ENCODE assay signal across 29 cellular contexts in the genomic region with DNA sequence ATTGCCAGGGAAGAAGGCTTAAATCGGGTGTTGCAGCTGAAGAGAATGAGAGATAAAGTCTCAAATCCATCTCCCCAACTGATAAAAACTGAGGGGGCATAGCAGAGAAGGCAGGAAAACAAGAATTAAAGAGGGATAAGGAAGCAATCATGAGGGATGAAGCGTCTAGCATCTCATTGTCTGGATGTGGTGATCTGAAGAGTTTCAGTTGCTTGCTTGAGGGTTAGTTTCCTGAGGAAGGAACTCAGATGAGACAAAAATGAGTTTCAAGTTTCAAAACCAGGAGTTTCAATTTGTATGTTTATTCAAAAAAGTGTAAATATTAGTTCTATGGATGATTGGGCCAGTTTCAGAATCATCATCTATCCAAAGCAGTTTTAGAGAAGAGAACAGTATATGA.
"Had no signal": no experiment of that assay in that cellular context is flagged by ENCODE, and none has a peak within 500 bp of the region (broad histone marks: within the 10 kb centered on the region; RNA-seq: fewer than 3 reads in every experiment).

No MANE protein-coding gene starts in this region.

- H3K36me3 ChIP-seq: adrenal gland, brain microvascular endothelial cell, breast epithelium had no signal

- H3K4me3 ChIP-seq: adrenal gland, body of pancreas, breast epithelium had no signal

- H3K9me3 ChIP-seq: adrenal gland, body of pancreas, breast epithelium had no signal

- H3K27me3 ChIP-seq: adrenal gland, body of pancreas, brain microvascular endothelial cell, breast epithelium had no signal

- ATAC-seq: activated CD8-positive, alpha-beta T cell treated with anti-CD3 and anti-CD28 coated beads for 36 hours; activated T-cell treated with anti-CD3 and anti-CD28 coated beads, Interleukin-2, amount 50 U/mL, for 4 hours; activated T-cell treated with anti-CD3 and anti-CD28 coated beads, Interleukin-2, amount 50 U/mL, for 72 hours; activated T-helper 17 cell treated with anti-CD3 and anti-CD28 coated beads, Interleukin-2, amount 50 U/mL, for 72 hours; body of pancreas had no signal

- H3K4me1 ChIP-seq: adrenal gland, body of pancreas, breast epithelium had no signal

- DNase-seq: activated B cell treated with CpG ODN at 0.5 μM for 24 hours; activated CD4-positive, alpha-beta memory T cell treated with anti-CD3 and anti-CD28 coated beads for 36 hours; activated CD4-positive, alpha-beta T cell treated with anti-CD3 and anti-CD28 coated beads for 4 hours; activated CD4-positive, alpha-beta T cell treated with anti-CD3 and anti-CD28 coated beads, Interleukin-2, amount 10 ng/mL, durations not matched to agents 24 days and 14 days; activated CD4-positive, alpha-beta T cell treated with anti-CD3 and anti-CD28 coated beads, Interleukin-2, amount 50 U/mL, for 1 hour; activated CD4-positive, alpha-beta T cell treated with anti-CD3 and anti-CD28 coated beads, Interleukin-2, amount 50 U/mL, for 4 hours; activated CD4-positive, CD25-positive, alpha-beta regulatory T cell treated with anti-CD3 and anti-CD28 coated beads, Interleukin-2, amount 50 U/mL, for 72 hours; activated CD8-positive, alpha-beta memory T cell treated with anti-CD3 and anti-CD28 coated beads, Interleukin-2, amount 50 U/mL, for 4 hours; activated CD8-positive, alpha-beta T cell treated with anti-CD3 and anti-CD28 coated beads for 36 hours; activated effector memory CD4-positive, alpha-beta T cell treated with anti-CD3 and anti-CD28 coated beads, Interleukin-2, amount 50 U/mL, for 16 hours; activated gamma-delta T cell treated with Interleukin-2 at 50 U/mL for 16 hours; activated naive CD4-positive, alpha-beta T cell; activated naive CD4-positive, alpha-beta T cell treated with anti-CD3 and anti-CD28 coated beads for 36 hours; activated naive CD4-positive, alpha-beta T cell treated with anti-CD3 and anti-CD28 coated beads, Interleukin-2, amount 50 U/mL, for 16 hours; activated naive CD8-positive, alpha-beta T cell treated with anti-CD3 and anti-CD28 coated beads for 36 hours; activated T-cell treated with anti-CD3 and anti-CD28 coated beads for 4 hours; activated T-cell treated with anti-CD3 and anti-CD28 coated beads, Interleukin-2, amount 50 U/mL, for 1 hour; activated T-cell treated with anti-CD3 and anti-CD28 coated beads, Interleukin-2, amount 50 U/mL, for 4 hours; activated T-cell treated with anti-CD3 and anti-CD28 coated beads, Interleukin-2, amount 50 U/mL, for 72 hours; adrenal gland; amniotic stem cell; aorta; body of pancreas; brain microvascular endothelial cell; central memory CD4-positive, alpha-beta T cell; T-helper 9 cell had no signal

- H3K27ac ChIP-seq: adrenal gland, body of pancreas, brain microvascular endothelial cell, breast epithelium, VCaP had no signal
